In the genomic region with DNA sequence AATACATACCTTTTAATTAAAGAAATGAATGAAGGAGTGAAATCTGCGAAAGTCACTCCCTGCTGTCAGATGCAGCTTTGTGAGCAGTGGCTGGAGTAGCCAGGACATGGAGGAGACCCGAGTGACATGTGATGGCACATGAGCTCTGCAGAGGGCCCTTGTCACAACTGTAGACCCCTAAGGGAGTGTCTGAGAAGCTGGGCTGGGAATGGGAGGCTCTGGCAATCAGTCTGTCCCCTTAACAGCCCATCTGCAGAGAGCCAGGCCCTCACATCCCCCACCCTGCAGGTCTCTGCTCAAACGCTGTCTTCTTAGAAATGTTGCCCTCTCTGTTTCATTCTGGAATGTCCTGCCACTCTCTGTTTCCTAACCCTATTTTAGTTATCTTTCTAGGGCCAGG, we compare ENCODE assay signal across 30 cellular contexts.
"Had no signal": no experiment of that assay in that cellular context is flagged by ENCODE, and none has a peak within 500 bp of the region (broad histone marks: within the 10 kb centered on the region; RNA-seq: fewer than 3 reads in every experiment).

No MANE protein-coding gene starts in this region.

- H3K27me3 ChIP-seq: adrenal gland, ascending aorta, body of pancreas, brain microvascular endothelial cell, breast epithelium, cardiac muscle cell had no signal

- H3K36me3 ChIP-seq: adrenal gland, ascending aorta, brain microvascular endothelial cell, breast epithelium, cardiac muscle cell had no signal

- H3K9me3 ChIP-seq: adrenal gland, ascending aorta, body of pancreas, breast epithelium had no signal

- DNase-seq: activated effector memory CD4-positive, alpha-beta T cell treated with anti-CD3 and anti-CD28 coated beads, Interleukin-2, amount 50 U/mL, for 16 hours; activated effector memory CD4-positive, alpha-beta T cell treated with Interleukin-2 at 50 U/mL for 16 hours; activated gamma-delta T cell; activated gamma-delta T cell treated with Interleukin-2 at 50 U/mL for 16 hours; activated naive CD4-positive, alpha-beta T cell; activated naive CD4-positive, alpha-beta T cell treated with anti-CD3 and anti-CD28 coated beads for 36 hours; activated naive CD4-positive, alpha-beta T cell treated with anti-CD3 and anti-CD28 coated beads, Interleukin-2, amount 10 ng/mL, durations not matched to agents 7 days and 5 days; activated naive CD4-positive, alpha-beta T cell treated with anti-CD3 and anti-CD28 coated beads, Interleukin-2, amount 50 U/mL, for 16 hours; activated naive CD4-positive, alpha-beta T cell treated with Interleukin-2 at 50 U/mL for 16 hours; activated naive CD8-positive, alpha-beta T cell treated with anti-CD3 and anti-CD28 coated beads for 36 hours; activated naive CD8-positive, alpha-beta T cell treated with anti-CD3 and anti-CD28 coated beads, Interleukin-2, amount 10 ng/mL, durations not matched to agents 7 days and 5 days; activated naive CD8-positive, alpha-beta T cell treated with anti-CD3 and anti-CD28 coated beads, Interleukin-2, amount 50 U/mL, for 24 hours; activated T-cell treated with anti-CD3 and anti-CD28 coated beads, Interleukin-2, amount 50 U/mL, for 1 hour; activated T-cell treated with anti-CD3 and anti-CD28 coated beads, Interleukin-2, amount 50 U/mL, for 24 hours; activated T-cell treated with anti-CD3 and anti-CD28 coated beads, Interleukin-2, amount 50 U/mL, for 4 hours; activated T-cell treated with anti-CD3 and anti-CD28 coated beads, Interleukin-2, amount 50 U/mL, for 48 hours; activated T-cell treated with anti-CD3 and anti-CD28 coated beads, Interleukin-2, amount 50 U/mL, for 72 hours; adrenal gland; amniotic stem cell; amygdala; anterior cingulate cortex; aorta; body of pancreas; brain microvascular endothelial cell; caudate nucleus; central memory CD4-positive, alpha-beta T cell; cerebellar nuclear complex had no signal

- H3K4me3 ChIP-seq: adrenal gland, ascending aorta, body of pancreas, breast epithelium, cardiac muscle cell had no signal

- H3K27ac ChIP-seq: adrenal gland, ascending aorta, body of pancreas, brain microvascular endothelial cell, breast epithelium, cardiac muscle cell had no signal
